ENCODE assay signal across 9 cellular contexts in genomic region chr6:116512155-116512559, GRCh38. TPM values are rescaled to one million over a fixed set of nuclear protein-coding genes. Genes with fewer than 3 reads are reported as not detected.
A peak's percentile ranks its signal among the peaks of the same experiment; 100 is the strongest.
DNase-seq lines count a peak whose midpoint lies in the region; ATAC-seq and TF ChIP-seq lines count a peak whose summit lies in the region.
"Had no signal": no experiment of that assay in that cellular context is flagged by ENCODE, and none has a peak within 500 bp of the region (broad histone marks: within the 10 kb centered on the region; RNA-seq: fewer than 3 reads in every experiment).

No MANE protein-coding gene starts in this region.

- intact Hi-C loops in lower leg skin (cut with DNase I; ENCODE audit: low total_unique reads), result no loop called here

- WGBS in lower leg skin, 2 donors, result 52 to 57% methylated on average over 4 of the region's 4 CpGs

- H3K4me3 ChIP-seq in ACC112 (ENCODE audit: low read depth, low read length) (peak overlapping the region; percentile 81), SJCRH30 (peak overlapping the region; percentile 62), lower leg skin (ENCODE audit: low read depth, poor library complexity, severe bottlenecking) (peak overlapping the region; percentile 30)

- H3K36me3 ChIP-seq in ACC112 (ENCODE audit: insufficient read depth, low read length) (peaks cover 6% of the 10 kb centered on the region; the same call in 1 of the 2 replicates), SJCRH30 (no peaks in the 10 kb centered on the region)

- peaks cover 31% of the 10 kb centered on the region for H3K79me2 ChIP-seq in ACC112 (ENCODE audit: control insufficient read depth, insufficient read depth, low read length, unreplicated experiment)

- H2AFZ ChIP-seq in ACC112 (ENCODE audit: low read length, unreplicated experiment), result peak overlapping the region; percentile 99

- DNase-seq in SJCRH30, result no peak
- no peak for DNase-seq in lower leg skin (ENCODE audit: low spot score in 2 of 2)
- no peak for DNase-seq in AML-193 (lab: John Stamatoyannopoulos, UW)
- DNase-seq in activated CD4-positive, alpha-beta T cell treated with anti-CD3 and anti-CD28 coated beads for 1 hour, result no peak
- DNase-seq in stimulated activated CD4-positive, alpha-beta T cell treated with anti-CD3 and anti-CD28 coated beads, Interleukin-2, amount 100 ng/mL, for 48 hours, result no peak
- no peak for DNase-seq in HuH-7.5 (ENCODE audit: low spot score)

- peaks cover 13% of the 10 kb centered on the region for H3K4me1 ChIP-seq in ACC112 (ENCODE audit: control insufficient read depth, insufficient read depth, low read length, unreplicated experiment)
- peaks cover 3% of the 10 kb centered on the region; the same call in 1 of the 2 replicates for H3K4me1 ChIP-seq in SJCRH30

- TF ChIP-seq CTCF in lower leg skin (IDR thresholded peaks at IDR 0.05), result no peak

- peak; percentile 84 for ATAC-seq in GM21786 (IDR thresholded peaks at IDR 0.05; ENCODE audit: unreplicated experiment)

- H3K27ac ChIP-seq in ACC112 (ENCODE audit: low read depth, low read length) (peak overlapping the region; percentile 83), SJCRH30 (peak overlapping the region; percentile 96)
- H3K27ac ChIP-seq: C4-2B had no signal

- no peak for TF ChIP-seq POLR2A in lower leg skin (IDR thresholded peaks at IDR 0.05)

- no peaks in the 10 kb centered on the region for H3K27me3 ChIP-seq in ACC112 (ENCODE audit: insufficient read depth, low read length)
- no peaks in the 10 kb centered on the region for H3K27me3 ChIP-seq in SJCRH30

- 0 out of 2 replicates have a peak, but pooled peaks cover 3% of the 10 kb centered on the region for H3K9me3 ChIP-seq in SJCRH30 (replicated peaks)

RNA-seq across cellular contexts. Expression of gene CALHM5, which starts 0.7 kb away (rescaled TPM):
- 2.4 and 2.6 TPM in 2 replicates for total RNA-seq in SJCRH30 (2014; rRNA removed; shearing (Covaris generic))
- 1 to 10 TPM in 3 of 4 donors, under 1 TPM in 1; 0.34 to 3.9 (median 1.7) TPM for total RNA-seq in lower leg skin

RNA-seq across cellular contexts. Expression of gene TRAPPC3L, which starts 33.3 kb away (rescaled TPM):
- total RNA-seq in SJCRH30 (2014; rRNA removed; shearing (Covaris generic)), result not detected in 2 replicates
- not detected for total RNA-seq in lower leg skin

RNA-seq across cellular contexts. Expression of gene CALHM4, which starts 41.4 kb away (rescaled TPM):
- total RNA-seq in SJCRH30 (2014; rRNA removed; shearing (Covaris generic)), result not detected in 2 replicates
- 1 to 10 TPM in 1 of 4 donors, not detected in 3; 4.5 TPM for total RNA-seq in lower leg skin

RNA-seq across cellular contexts. Expression of gene CALHM6, which starts 51.0 kb away (rescaled TPM):
- total RNA-seq in SJCRH30 (2014; rRNA removed; shearing (Covaris generic)), result 0.30 TPM in 1 of 2 replicates, not detected in the other
- 1 to 10 TPM in 2 of 4 donors, under 1 TPM in 1, not detected in 1; 0.65 to 3.3 (median 2.6) TPM for total RNA-seq in lower leg skin

RNA-seq across cellular contexts. Expression of gene RWDD1, which starts 59.1 kb away (rescaled TPM):
- total RNA-seq in SJCRH30 (2014; rRNA removed; shearing (Covaris generic)), result 54.9 and 57.0 TPM in 2 replicates
- 10 to 100 TPM; 21.9 to 37.1 (median 30.5) TPM for total RNA-seq in lower leg skin

Comparison
In these comparisons a context has a peak if more than half of its experiments do, and no peak if none do; other contexts are left out.
1. H3K4me3 ChIP-seq: peak in every context shown above with its lines; median percentile 81 in ACC112; 62 in SJCRH30; 30 in lower leg skin.